Comparison of ENCODE assay signal across 1 cellular context in the genomic region with DNA sequence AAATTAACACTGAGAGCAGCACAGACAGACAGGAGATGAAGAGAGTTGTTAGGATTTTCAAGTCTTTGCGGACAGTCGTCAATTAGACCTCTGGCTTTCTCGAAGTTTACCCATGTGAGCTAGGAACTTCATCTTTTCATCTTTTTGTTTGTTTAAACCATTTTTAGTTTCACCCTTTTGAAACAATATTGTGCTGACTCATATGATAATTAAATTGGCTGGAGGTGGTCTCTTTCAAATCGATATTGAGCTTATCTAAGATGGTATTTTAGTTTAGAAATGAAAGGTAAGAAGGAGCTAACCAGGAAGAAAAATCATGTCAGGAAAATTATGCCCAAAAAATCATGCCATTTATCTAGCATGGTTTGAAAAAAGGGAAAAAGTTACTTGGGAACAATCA.
TF ChIP-seq lines count a peak whose summit lies in the region.

No MANE protein-coding gene starts in this region.

TF ChIP-seq in GM23338, 12 proteins besides CTCF, POLR2A, EP300 and RAD21 (continued from another document):
- no peak for TF ChIP-seq EZH2phosphoT487 (IDR thresholded peaks at IDR 0.05; ENCODE audit: unreplicated experiment)
